15 cellular contexts compared by ENCODE assay signal in genomic region chr12:111066744-111067437, GRCh38. TPM values are rescaled to one million over a fixed set of nuclear protein-coding genes. Genes with fewer than 3 reads are reported as not detected.
DNase-seq lines count a peak whose midpoint lies in the region; ATAC-seq and TF ChIP-seq lines count a peak whose summit lies in the region.
"Had no signal": no experiment of that assay in that cellular context is flagged by ENCODE, and none has a peak within 500 bp of the region (broad histone marks: within the 10 kb centered on the region; RNA-seq: fewer than 3 reads in every experiment).

No MANE protein-coding gene starts in this region.

- H3K36me3 ChIP-seq in testis (ENCODE audit: low read depth, missing control alignments) = no peaks in the 10 kb centered on the region
- H3K36me3 ChIP-seq: thyroid gland had no signal

- no peak overlapping the region for H3K27ac ChIP-seq in testis
- H3K27ac ChIP-seq: hepatocyte, thyroid gland had no signal

- TF ChIP-seq CTCF in testis (IDR thresholded peaks at IDR 0.05) = no peak

- ATAC-seq in HG03442 (IDR thresholded peaks at IDR 0.05; ENCODE audit: unreplicated experiment) = no peak
- ATAC-seq in GM21423 (IDR thresholded peaks at IDR 0.05; ENCODE audit: unreplicated experiment) = no peak
- no peak for ATAC-seq in HG03521 (IDR thresholded peaks at IDR 0.05; ENCODE audit: unreplicated experiment)

- H3K4me3 ChIP-seq in testis = no peak overlapping the region
- H3K4me3 ChIP-seq: hepatocyte, thyroid gland had no signal

- no peaks in the 10 kb centered on the region for H3K4me1 ChIP-seq in testis
- H3K4me1 ChIP-seq: thyroid gland had no signal

- DNase-seq in NCI-H82 (lab: John Stamatoyannopoulos, UW) = peak; percentile 52
- DNase-seq in NCI-H82 treated with DMSO at 0.1 percent for 48 hours (lab: John Stamatoyannopoulos, UW; ENCODE audit: unreplicated experiment) = no peak
- DNase-seq in NCI-H2171 treated with DMSO at 0.1 percent for 48 hours (lab: John Stamatoyannopoulos, UW) = peak; percentile 56
- DNase-seq in dermis blood vessel endothelial cell = peak; percentile 15
- DNase-seq in testis = peak; percentile 41
- DNase-seq: activated CD4-positive, alpha-beta T cell treated with anti-CD3 and anti-CD28 coated beads, Interleukin-2, amount 50 U/mL, for 4 hours; activated effector memory CD4-positive, alpha-beta T cell treated with Interleukin-2 at 50 U/mL for 16 hours; DMS79 treated with DMSO at 0.1 percent for 48 hours; HCEC 1CT; NCI-H2081 treated with DMSO at 0.1 percent for 48 hours; thyroid gland had no signal

- TF ChIP-seq POLR2A in testis (IDR thresholded peaks at IDR 0.05) = no peak

- H3K27me3 ChIP-seq in testis = no peaks in the 10 kb centered on the region
- H3K27me3 ChIP-seq: hepatocyte, thyroid gland had no signal

- 66 to 70% methylated on average over 5 of the region's 5 CpGs for WGBS in testis, 2 donors

- H3K9me3 ChIP-seq in testis = no peaks in the 10 kb centered on the region
- H3K9me3 ChIP-seq: thyroid gland had no signal

- intact Hi-C loops in testis (cut with DNase I; ENCODE audit: low total_unique reads) = no loop called here

RNA-seq across cellular contexts. Expression of gene CUX2, which starts 32.9 kb away (rescaled TPM):
- total RNA-seq in dermis blood vessel endothelial cell (not detected in 2 replicates), testis (1 to 10 TPM; 1.3 TPM)
- 0.82 TPM for polyA plus RNA-seq in testis (ENCODE audit: insufficient read depth, low read depth, low replicate concordance)
